Comparison of ENCODE assay signal across 7 cellular contexts in the genomic region with DNA sequence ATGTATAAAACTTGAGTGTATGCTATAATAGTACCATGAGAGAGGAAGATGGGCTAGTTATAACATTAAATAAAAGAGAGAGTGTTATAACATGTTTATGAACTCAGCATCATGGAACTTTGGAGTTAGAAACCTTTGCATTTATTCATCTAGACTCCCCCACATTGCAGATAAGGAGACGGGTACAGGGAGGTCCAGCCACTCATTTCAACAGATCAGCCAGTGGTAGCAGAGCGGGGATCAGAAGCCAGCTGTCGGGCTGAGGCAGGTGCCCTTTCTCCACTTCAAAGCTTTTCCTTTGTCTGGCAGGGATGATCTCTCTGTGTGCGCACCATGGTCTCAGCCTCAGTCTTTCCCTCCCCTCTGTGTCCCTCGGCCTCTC.
DNase-seq lines count a peak whose midpoint lies in the region; ATAC-seq and TF ChIP-seq lines count a peak whose summit lies in the region.
"Not testable (repeated sequence)": the region's sequence is repeated elsewhere in the genome, so short reads cannot be mapped to it uniquely, and the experiment has no call there.

No MANE protein-coding gene starts in this region.

- not testable (repeated sequence) for H3K79me2 ChIP-seq in DND-41 (ENCODE audit: insufficient read depth, low read length); neural progenitor cell (ENCODE audit: low read depth)

- not testable (repeated sequence) for H3K4me3 Mint-ChIP-seq in neural progenitor cell; stimulated activated effector memory CD8-positive, alpha-beta T cell treated with anti-CD3 and anti-CD28 coated beads, Interleukin-12 subunit alpha, Interleukin-12 subunit beta, amount 100 ng/mL, for 72 hours

- ATAC-seq in DND-41 (ENCODE audit: insufficient read depth, low read depth) (peak; percentile 35; the same call in 1 of the 3 replicates), left lobe of liver (peak; percentile 11)
- not testable (repeated sequence) for ATAC-seq in stimulated activated effector memory CD8-positive, alpha-beta T cell treated with anti-CD3 and anti-CD28 coated beads, Interleukin-12 subunit alpha, Interleukin-12 subunit beta, amount 100 ng/mL, for 72 hours

- peaks cover 16% of the 10 kb centered on the region for H3K4me1 Mint-ChIP-seq in neural progenitor cell
- H3K4me1 Mint-ChIP-seq in stimulated activated effector memory CD8-positive, alpha-beta T cell treated with anti-CD3 and anti-CD28 coated beads, Interleukin-12 subunit alpha, Interleukin-12 subunit beta, amount 100 ng/mL, for 72 hours = not testable (repeated sequence)

- not testable (repeated sequence) for H3K36me3 ChIP-seq in DND-41 (ENCODE audit: insufficient read depth, low read length); neural progenitor cell

- not testable (repeated sequence) for H3K4me3 ChIP-seq in DND-41 (ENCODE audit: low read depth in 1 of 2, low read length in 2 of 2); neural progenitor cell

- TF ChIP-seq CTCF in DND-41 (IDR thresholded peaks at IDR 0.05; ENCODE audit: borderline replicate concordance, extremely low read depth, low read length, poor library complexity, severe bottlenecking); neural progenitor cell (IDR thresholded peaks at IDR 0.05): not testable (repeated sequence)

- not testable (repeated sequence) for H3F3A ChIP-seq in neural progenitor cell (ENCODE audit: low read depth)

- H3K9ac ChIP-seq in DND-41 (ENCODE audit: low read depth, low read length); neural progenitor cell: not testable (repeated sequence)

- not testable (repeated sequence) for H3K27ac ChIP-seq in DND-41 (ENCODE audit: low read length); neural progenitor cell

- not testable (repeated sequence) for H4K20me1 ChIP-seq in DND-41 (ENCODE audit: insufficient read depth, low read length); neural progenitor cell (ENCODE audit: low read depth)

- not testable (repeated sequence) for H2AFZ ChIP-seq in DND-41 (ENCODE audit: low read depth, low read length); neural progenitor cell (replicated peaks)

- DNase-seq in DND-41; left lobe of liver (ENCODE audit: low spot score); neural progenitor cell (ENCODE audit: low spot score); stimulated activated effector memory CD8-positive, alpha-beta T cell treated with anti-CD3 and anti-CD28 coated beads, Interleukin-12 subunit alpha, Interleukin-12 subunit beta, amount 100 ng/mL, for 72 hours (ENCODE audit: low spot score in 2 of 2): not testable (repeated sequence)
- DNase-seq in NCI-H510A treated with DMSO at 0.1 percent for 48 hours (lab: John Stamatoyannopoulos, UW) (peak; percentile 19), amniotic epithelial cell (ENCODE audit: low read depth) (peak; percentile 85)
- peak; percentile 28 for DNase-seq in activated effector memory CD4-positive, alpha-beta T cell treated with anti-CD3 and anti-CD28 coated beads, Interleukin-2, amount 50 U/mL, for 16 hours

- H3K36me3 Mint-ChIP-seq in neural progenitor cell; stimulated activated effector memory CD8-positive, alpha-beta T cell treated with anti-CD3 and anti-CD28 coated beads, Interleukin-12 subunit alpha, Interleukin-12 subunit beta, amount 100 ng/mL, for 72 hours: not testable (repeated sequence)

- peak overlapping the region; percentile 84 for H3K27ac Mint-ChIP-seq in neural progenitor cell
- H3K27ac Mint-ChIP-seq in stimulated activated effector memory CD8-positive, alpha-beta T cell treated with anti-CD3 and anti-CD28 coated beads, Interleukin-12 subunit alpha, Interleukin-12 subunit beta, amount 100 ng/mL, for 72 hours = peak overlapping the region; percentile 36

- H3K27me3 Mint-ChIP-seq in neural progenitor cell (ENCODE audit: insufficient read depth, low read depth) = not testable (repeated sequence)

- not testable (repeated sequence) for H3K27me3 ChIP-seq in DND-41 (ENCODE audit: insufficient read depth, low read length, poor library complexity); neural progenitor cell

- H3K4me2 ChIP-seq in DND-41 (ENCODE audit: insufficient read depth, low read length); neural progenitor cell: not testable (repeated sequence)

- not testable (repeated sequence) for H3K9me3 ChIP-seq in DND-41 (ENCODE audit: insufficient read depth, low read length, severe bottlenecking); neural progenitor cell (ENCODE audit: low read depth)

- H3K9me3 Mint-ChIP-seq in neural progenitor cell = peaks cover 15% of the 10 kb centered on the region
- H3K9me3 Mint-ChIP-seq in stimulated activated effector memory CD8-positive, alpha-beta T cell treated with anti-CD3 and anti-CD28 coated beads, Interleukin-12 subunit alpha, Interleukin-12 subunit beta, amount 100 ng/mL, for 72 hours = not testable (repeated sequence)

- H3K4me1 ChIP-seq in DND-41 (ENCODE audit: insufficient read depth, low read length); neural progenitor cell: not testable (repeated sequence)
